Comparison of ENCODE assay signal across 2 cellular contexts in the genomic region with DNA sequence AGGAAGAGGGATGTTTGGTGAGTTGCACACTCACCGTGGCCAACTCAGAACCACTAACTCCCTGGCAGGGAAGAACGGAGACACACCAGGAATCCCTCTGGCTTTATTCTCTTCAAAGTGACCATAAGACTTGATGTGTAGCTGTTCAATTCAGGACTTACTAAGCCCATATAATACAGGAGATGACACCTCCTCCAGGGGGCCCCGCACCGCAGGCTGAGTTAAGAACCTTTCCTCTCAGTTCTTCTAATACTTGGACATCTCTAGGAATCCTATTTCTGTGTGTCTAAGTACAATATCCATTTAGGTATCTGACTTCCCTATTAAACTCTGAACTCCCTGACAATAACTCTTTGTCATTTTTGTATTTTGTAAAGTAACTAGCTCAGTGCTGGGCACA.
TF ChIP-seq lines count a peak whose summit lies in the region.

No MANE protein-coding gene starts in this region.

TF ChIP-seq in HCT116, 20 proteins besides CTCF, POLR2A, EP300 and RAD21:
- no peak for TF ChIP-seq SRF (IDR thresholded peaks at IDR 0.05; ENCODE audit: low read depth)
- TF ChIP-seq, protein P1, sequence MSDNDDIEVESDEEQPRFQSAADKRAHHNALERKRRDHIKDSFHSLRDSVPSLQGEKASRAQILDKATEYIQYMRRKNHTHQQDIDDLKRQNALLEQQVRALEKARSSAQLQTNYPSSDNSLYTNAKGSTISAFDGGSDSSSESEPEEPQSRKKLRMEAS (IDR thresholded peaks at IDR 0.05): no peak
- TF ChIP-seq POLR2AphosphoS5 (IDR thresholded peaks at IDR 0.05; ENCODE audit: low read depth, low read length): no peak
- no peak for TF ChIP-seq EZH2 (IDR thresholded peaks at IDR 0.05)
- no peak for TF ChIP-seq YY1 (IDR thresholded peaks at IDR 0.05; ENCODE audit: extremely low read depth, insufficient replicate concordance, low read depth, low read length)
- TF ChIP-seq FOSL1 (IDR thresholded peaks at IDR 0.05; ENCODE audit: low read depth): no peak
- TF ChIP-seq, protein P2, sequence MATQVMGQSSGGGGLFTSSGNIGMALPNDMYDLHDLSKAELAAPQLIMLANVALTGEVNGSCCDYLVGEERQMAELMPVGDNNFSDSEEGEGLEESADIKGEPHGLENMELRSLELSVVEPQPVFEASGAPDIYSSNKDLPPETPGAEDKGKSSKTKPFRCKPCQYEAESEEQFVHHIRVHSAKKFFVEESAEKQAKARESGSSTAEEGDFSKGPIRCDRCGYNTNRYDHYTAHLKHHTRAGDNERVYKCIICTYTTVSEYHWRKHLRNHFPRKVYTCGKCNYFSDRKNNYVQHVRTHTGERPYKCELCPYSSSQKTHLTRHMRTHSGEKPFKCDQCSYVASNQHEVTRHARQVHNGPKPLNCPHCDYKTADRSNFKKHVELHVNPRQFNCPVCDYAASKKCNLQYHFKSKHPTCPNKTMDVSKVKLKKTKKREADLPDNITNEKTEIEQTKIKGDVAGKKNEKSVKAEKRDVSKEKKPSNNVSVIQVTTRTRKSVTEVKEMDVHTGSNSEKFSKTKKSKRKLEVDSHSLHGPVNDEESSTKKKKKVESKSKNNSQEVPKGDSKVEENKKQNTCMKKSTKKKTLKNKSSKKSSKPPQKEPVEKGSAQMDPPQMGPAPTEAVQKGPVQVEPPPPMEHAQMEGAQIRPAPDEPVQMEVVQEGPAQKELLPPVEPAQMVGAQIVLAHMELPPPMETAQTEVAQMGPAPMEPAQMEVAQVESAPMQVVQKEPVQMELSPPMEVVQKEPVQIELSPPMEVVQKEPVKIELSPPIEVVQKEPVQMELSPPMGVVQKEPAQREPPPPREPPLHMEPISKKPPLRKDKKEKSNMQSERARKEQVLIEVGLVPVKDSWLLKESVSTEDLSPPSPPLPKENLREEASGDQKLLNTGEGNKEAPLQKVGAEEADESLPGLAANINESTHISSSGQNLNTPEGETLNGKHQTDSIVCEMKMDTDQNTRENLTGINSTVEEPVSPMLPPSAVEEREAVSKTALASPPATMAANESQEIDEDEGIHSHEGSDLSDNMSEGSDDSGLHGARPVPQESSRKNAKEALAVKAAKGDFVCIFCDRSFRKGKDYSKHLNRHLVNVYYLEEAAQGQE (IDR thresholded peaks at IDR 0.05; ENCODE audit: low read depth): no peak
- TF ChIP-seq, protein P3, sequence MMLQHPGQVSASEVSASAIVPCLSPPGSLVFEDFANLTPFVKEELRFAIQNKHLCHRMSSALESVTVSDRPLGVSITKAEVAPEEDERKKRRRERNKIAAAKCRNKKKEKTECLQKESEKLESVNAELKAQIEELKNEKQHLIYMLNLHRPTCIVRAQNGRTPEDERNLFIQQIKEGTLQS (IDR thresholded peaks at IDR 0.05): no peak

TF ChIP-seq in WTC11, 78 proteins besides CTCF, POLR2A, EP300 and RAD21:
- TF ChIP-seq CREM (CRISPR knock-in tag; IDR thresholded peaks at IDR 0.05): no peak
- no peak for TF ChIP-seq SP1 (CRISPR knock-in tag; conservative IDR thresholded peaks at IDR 0.05)
- TF ChIP-seq, protein P4, sequence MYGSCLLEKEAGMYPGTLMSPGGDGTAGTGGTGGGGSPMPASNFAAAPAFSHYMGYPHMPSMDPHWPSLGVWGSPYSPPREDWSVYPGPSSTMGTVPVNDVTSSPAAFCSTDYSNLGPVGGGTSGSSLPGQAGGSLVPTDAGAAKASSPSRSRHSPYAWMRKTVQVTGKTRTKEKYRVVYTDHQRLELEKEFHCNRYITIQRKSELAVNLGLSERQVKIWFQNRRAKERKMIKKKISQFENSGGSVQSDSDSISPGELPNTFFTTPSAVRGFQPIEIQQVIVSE (CRISPR knock-in tag; IDR thresholded peaks at IDR 0.05; ENCODE audit: borderline replicate concordance): no peak
- no peak for TF ChIP-seq TEAD4 (CRISPR knock-in tag; IDR thresholded peaks at IDR 0.05)
- TF ChIP-seq, protein P5, sequence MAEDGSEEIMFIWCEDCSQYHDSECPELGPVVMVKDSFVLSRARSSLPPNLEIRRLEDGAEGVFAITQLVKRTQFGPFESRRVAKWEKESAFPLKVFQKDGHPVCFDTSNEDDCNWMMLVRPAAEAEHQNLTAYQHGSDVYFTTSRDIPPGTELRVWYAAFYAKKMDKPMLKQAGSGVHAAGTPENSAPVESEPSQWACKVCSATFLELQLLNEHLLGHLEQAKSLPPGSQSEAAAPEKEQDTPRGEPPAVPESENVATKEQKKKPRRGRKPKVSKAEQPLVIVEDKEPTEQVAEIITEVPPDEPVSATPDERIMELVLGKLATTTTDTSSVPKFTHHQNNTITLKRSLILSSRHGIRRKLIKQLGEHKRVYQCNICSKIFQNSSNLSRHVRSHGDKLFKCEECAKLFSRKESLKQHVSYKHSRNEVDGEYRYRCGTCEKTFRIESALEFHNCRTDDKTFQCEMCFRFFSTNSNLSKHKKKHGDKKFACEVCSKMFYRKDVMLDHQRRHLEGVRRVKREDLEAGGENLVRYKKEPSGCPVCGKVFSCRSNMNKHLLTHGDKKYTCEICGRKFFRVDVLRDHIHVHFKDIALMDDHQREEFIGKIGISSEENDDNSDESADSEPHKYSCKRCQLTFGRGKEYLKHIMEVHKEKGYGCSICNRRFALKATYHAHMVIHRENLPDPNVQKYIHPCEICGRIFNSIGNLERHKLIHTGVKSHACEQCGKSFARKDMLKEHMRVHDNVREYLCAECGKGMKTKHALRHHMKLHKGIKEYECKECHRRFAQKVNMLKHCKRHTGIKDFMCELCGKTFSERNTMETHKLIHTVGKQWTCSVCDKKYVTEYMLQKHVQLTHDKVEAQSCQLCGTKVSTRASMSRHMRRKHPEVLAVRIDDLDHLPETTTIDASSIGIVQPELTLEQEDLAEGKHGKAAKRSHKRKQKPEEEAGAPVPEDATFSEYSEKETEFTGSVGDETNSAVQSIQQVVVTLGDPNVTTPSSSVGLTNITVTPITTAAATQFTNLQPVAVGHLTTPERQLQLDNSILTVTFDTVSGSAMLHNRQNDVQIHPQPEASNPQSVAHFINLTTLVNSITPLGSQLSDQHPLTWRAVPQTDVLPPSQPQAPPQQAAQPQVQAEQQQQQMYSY (CRISPR knock-in tag; IDR thresholded peaks at IDR 0.05): no peak
- TF ChIP-seq GRHL2 (CRISPR knock-in tag; IDR thresholded peaks at IDR 0.05; ENCODE audit: insufficient replicate concordance, severe bottlenecking): no peak
- no peak for TF ChIP-seq KAT7 (CRISPR knock-in tag; IDR thresholded peaks at IDR 0.05; ENCODE audit: borderline replicate concordance)
- TF ChIP-seq, protein P6, sequence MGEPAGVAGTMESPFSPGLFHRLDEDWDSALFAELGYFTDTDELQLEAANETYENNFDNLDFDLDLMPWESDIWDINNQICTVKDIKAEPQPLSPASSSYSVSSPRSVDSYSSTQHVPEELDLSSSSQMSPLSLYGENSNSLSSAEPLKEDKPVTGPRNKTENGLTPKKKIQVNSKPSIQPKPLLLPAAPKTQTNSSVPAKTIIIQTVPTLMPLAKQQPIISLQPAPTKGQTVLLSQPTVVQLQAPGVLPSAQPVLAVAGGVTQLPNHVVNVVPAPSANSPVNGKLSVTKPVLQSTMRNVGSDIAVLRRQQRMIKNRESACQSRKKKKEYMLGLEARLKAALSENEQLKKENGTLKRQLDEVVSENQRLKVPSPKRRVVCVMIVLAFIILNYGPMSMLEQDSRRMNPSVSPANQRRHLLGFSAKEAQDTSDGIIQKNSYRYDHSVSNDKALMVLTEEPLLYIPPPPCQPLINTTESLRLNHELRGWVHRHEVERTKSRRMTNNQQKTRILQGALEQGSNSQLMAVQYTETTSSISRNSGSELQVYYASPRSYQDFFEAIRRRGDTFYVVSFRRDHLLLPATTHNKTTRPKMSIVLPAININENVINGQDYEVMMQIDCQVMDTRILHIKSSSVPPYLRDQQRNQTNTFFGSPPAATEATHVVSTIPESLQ (CRISPR knock-in tag; IDR thresholded peaks at IDR 0.05): no peak
- TF ChIP-seq CREB1 (CRISPR knock-in tag; IDR thresholded peaks at IDR 0.05): no peak
TF ChIP-seq in WTC11: peak in this region for 0.
